In the genomic region with DNA sequence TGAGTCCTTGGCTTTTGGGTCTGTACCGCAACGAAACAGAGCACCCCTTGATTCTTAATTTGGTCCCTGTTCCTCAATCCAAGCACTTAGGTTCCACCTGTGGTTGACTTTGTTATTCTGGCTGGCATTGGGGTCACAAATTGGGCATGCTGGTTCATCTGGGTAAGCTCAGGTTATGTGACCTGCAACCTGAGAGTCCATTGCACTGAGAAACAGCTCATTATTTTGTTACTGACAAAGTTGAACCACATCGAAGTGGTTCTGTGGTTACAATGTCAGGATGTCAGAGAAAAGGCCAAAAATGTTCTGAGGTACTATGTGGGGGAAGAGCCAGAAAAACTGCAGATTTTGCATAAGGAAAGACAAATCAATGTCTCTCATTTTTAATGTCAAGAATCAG, we compare ENCODE assay signal across 8 cellular contexts.
"Had no signal": no experiment of that assay in that cellular context is flagged by ENCODE, and none has a peak within 500 bp of the region (broad histone marks: within the 10 kb centered on the region; RNA-seq: fewer than 3 reads in every experiment).

No MANE protein-coding gene starts in this region.

- ATAC-seq: GM12878 had no signal

- H3K4me3 ChIP-seq: GM12878 had no signal

- DNase-seq: GDM1, GF-D8 had no signal

- FAIRE-seq: G401.6, GM12878, GM12891, GM12892, GM18507, GM19239 had no signal
